Comparison of ENCODE assay signal across 22 cellular contexts in the genomic region with DNA sequence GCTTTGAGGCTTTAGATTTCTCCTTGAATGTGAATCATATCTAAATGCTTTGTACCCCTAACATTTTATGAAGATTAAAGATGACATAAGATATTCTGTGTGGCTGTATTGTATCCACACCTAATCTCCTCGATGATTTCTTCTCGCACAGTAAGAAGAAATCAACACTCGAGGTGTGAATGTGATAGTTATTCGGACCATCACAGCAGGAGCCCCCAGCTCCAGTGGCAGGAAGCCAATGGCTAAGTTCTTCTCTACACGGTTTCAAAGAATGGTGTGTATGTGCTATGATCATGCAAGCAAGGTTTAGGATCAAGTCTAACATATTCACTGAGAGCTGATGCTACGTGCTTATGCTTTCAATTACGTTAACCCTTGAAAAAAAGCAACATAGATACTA.
DNase-seq lines count a peak whose midpoint lies in the region.
"Had no signal": no experiment of that assay in that cellular context is flagged by ENCODE, and none has a peak within 500 bp of the region (broad histone marks: within the 10 kb centered on the region; RNA-seq: fewer than 3 reads in every experiment).

No MANE protein-coding gene starts in this region.

- H3K36me3 Mint-ChIP-seq in activated CD4-positive, alpha-beta T cell treated with anti-CD3 and anti-CD28 coated beads, Interleukin-2, amount 10 ng/mL, durations not matched to agents 24 days and 14 days (ENCODE audit: low read depth) = peaks cover 25% of the 10 kb centered on the region
- H3K36me3 Mint-ChIP-seq in activated CD4-positive, alpha-beta T cell treated with anti-CD3 and anti-CD28 coated beads, Interleukin-2, amount 10 ng/mL, durations not matched to agents 7 days and 5 days (ENCODE audit: low read depth) = peaks cover 33% of the 10 kb centered on the region

- intact Hi-C loops in activated CD4-positive, alpha-beta T cell treated with anti-CD3 and anti-CD28 coated beads, Interleukin-2, amount 10 ng/mL, durations not matched to agents 24 days and 14 days (cut with micrococcal nuclease) = loop anchor here (10.0 kb wide), 3 partner anchors 221 to 1491 kb away; no protein-coding TSS in a partner anchor

- H3K79me1 ChIP-seq in mesendoderm (ENCODE audit: low read length) = no peaks in the 10 kb centered on the region

- peak; percentile 24 for DNase-seq in activated CD4-positive, alpha-beta T cell treated with anti-CD3 and anti-CD28 coated beads, Interleukin-2, amount 10 ng/mL, durations not matched to agents 24 days and 14 days
- no peak for DNase-seq in activated CD4-positive, alpha-beta T cell treated with anti-CD3 and anti-CD28 coated beads, Interleukin-2, amount 10 ng/mL, durations not matched to agents 7 days and 5 days
- DNase-seq in NCI-H69 (lab: John Stamatoyannopoulos, UW) (peak; percentile 35), mesendoderm (peak; percentile 52), islet precursor cell (no peak), NCI-H187 (lab: John Stamatoyannopoulos, UW) (no peak)
- DNase-seq: 8988T; ACHN; AML-193; BE2C; Calu3; CD4-positive, alpha-beta memory T cell; COR-L47; DMS53; DMS79 treated with DMSO at 0.1 percent for 48 hours; GF-D8; GOT3; HFFc6 had no signal

- peaks cover 5% of the 10 kb centered on the region for H3K4me1 Mint-ChIP-seq in activated CD4-positive, alpha-beta T cell treated with anti-CD3 and anti-CD28 coated beads, Interleukin-2, amount 10 ng/mL, durations not matched to agents 24 days and 14 days
- peaks cover 5% of the 10 kb centered on the region for H3K4me1 Mint-ChIP-seq in activated CD4-positive, alpha-beta T cell treated with anti-CD3 and anti-CD28 coated beads, Interleukin-2, amount 10 ng/mL, durations not matched to agents 7 days and 5 days
- H3K4me1 Mint-ChIP-seq: CD14-positive monocyte had no signal

- H3K27me3 Mint-ChIP-seq in activated CD4-positive, alpha-beta T cell treated with anti-CD3 and anti-CD28 coated beads, Interleukin-2, amount 10 ng/mL, durations not matched to agents 24 days and 14 days = no peaks in the 10 kb centered on the region
- H3K27me3 Mint-ChIP-seq in activated CD4-positive, alpha-beta T cell treated with anti-CD3 and anti-CD28 coated beads, Interleukin-2, amount 10 ng/mL, durations not matched to agents 7 days and 5 days = no peaks in the 10 kb centered on the region
- H3K27me3 Mint-ChIP-seq: CD4-positive, alpha-beta memory T cell had no signal

- no CpG with 5 or more reads among the region's 7 CpGs for WGBS in mesendoderm (ENCODE audit: extremely low coverage, insufficient coverage, low lambda C conversion rate)

- no peak overlapping the region for H3K18ac ChIP-seq in mesendoderm (ENCODE audit: low read length)

- H3K9ac ChIP-seq in mesendoderm (ENCODE audit: low read length) = no peak overlapping the region
- H3K9ac ChIP-seq: BLaER1 treated with 17β-estradiol and CSF1 and Interleukin-3, amounts not matched to agents 10 nM and 100 nM had no signal

- H2AK5ac ChIP-seq in mesendoderm (ENCODE audit: low read length) = no peak overlapping the region

- peaks cover 6% of the 10 kb centered on the region for H3K4me1 ChIP-seq in mesendoderm (ENCODE audit: control insufficient read depth, low read depth, low read length)
- H3K4me1 ChIP-seq: BE2C; BLaER1 treated with 17β-estradiol and CSF1 and Interleukin-3, amounts not matched to agents 10 nM and 100 nM; HAP-1 had no signal

- no peak overlapping the region for H3K4me2 ChIP-seq in mesendoderm (ENCODE audit: low read length)
- H3K4me2 ChIP-seq: A549; BLaER1 treated with 17β-estradiol and CSF1 and Interleukin-3, amounts not matched to agents 10 nM and 100 nM had no signal

- H3K79me2 ChIP-seq in mesendoderm (ENCODE audit: control insufficient read depth, insufficient read depth, low read length) = no peaks in the 10 kb centered on the region

- H3K4ac ChIP-seq in mesendoderm (ENCODE audit: low read depth, low read length) = no peak overlapping the region

- no peak overlapping the region for H4K5ac ChIP-seq in mesendoderm (ENCODE audit: low read length)

- H3K23ac ChIP-seq in mesendoderm (ENCODE audit: low read length) = no peak overlapping the region

- no peak overlapping the region for H4K8ac ChIP-seq in mesendoderm (ENCODE audit: low read depth, low read length)

- H3K56ac ChIP-seq in mesendoderm (ENCODE audit: low read length) = no peak overlapping the region

- H3K27ac ChIP-seq in mesendoderm (ENCODE audit: low read depth, low read length) = no peak overlapping the region
- H3K27ac ChIP-seq: BLaER1 treated with 17β-estradiol and CSF1 and Interleukin-3, amounts not matched to agents 10 nM and 100 nM had no signal

- H2BK120ac ChIP-seq in mesendoderm (ENCODE audit: low read depth, low read length) = no peak overlapping the region

- H3K36me3 ChIP-seq in mesendoderm (ENCODE audit: control insufficient read depth, insufficient read depth, low read length) = no peaks in the 10 kb centered on the region
- H3K36me3 ChIP-seq: BE2C, HAP-1 had no signal

- H3K27me3 ChIP-seq in mesendoderm (ENCODE audit: insufficient read depth, low read length, poor library complexity) = no peaks in the 10 kb centered on the region
- H3K27me3 ChIP-seq: BE2C had no signal

- CTCF ChIA-PET in activated CD4-positive, alpha-beta T cell treated with anti-CD3 and anti-CD28 coated beads, Interleukin-2, amount 10 ng/mL, durations not matched to agents 7 days and 5 days (lab: Charles Lee) = interaction anchor here (0.6 kb wide), 1 partner anchor 22 kb away, joined by 5 read pairs; no protein-coding TSS in a partner anchor

- H2BK5ac ChIP-seq in mesendoderm (ENCODE audit: low read length) = no peak overlapping the region

- no peak overlapping the region for H2BK15ac ChIP-seq in mesendoderm (replicated peaks; ENCODE audit: low read depth)

- POLR2A ChIA-PET in activated CD4-positive, alpha-beta T cell treated with anti-CD3 and anti-CD28 coated beads, Interleukin-2, amount 10 ng/mL, durations not matched to agents 7 days and 5 days (lab: Charles Lee) = no interaction called here

- H3K9me3 Mint-ChIP-seq in activated CD4-positive, alpha-beta T cell treated with anti-CD3 and anti-CD28 coated beads, Interleukin-2, amount 10 ng/mL, durations not matched to agents 24 days and 14 days = peaks cover 17% of the 10 kb centered on the region
- H3K9me3 Mint-ChIP-seq in activated CD4-positive, alpha-beta T cell treated with anti-CD3 and anti-CD28 coated beads, Interleukin-2, amount 10 ng/mL, durations not matched to agents 7 days and 5 days = peaks cover 6% of the 10 kb centered on the region
- H3K9me3 Mint-ChIP-seq: CD4-positive, alpha-beta memory T cell; HFFc6 had no signal

- H3K4me3 ChIP-seq in mesendoderm (ENCODE audit: low read length) = no peak overlapping the region
- H3K4me3 ChIP-seq: A549; BLaER1 treated with 17β-estradiol and CSF1 and Interleukin-3, amounts not matched to agents 10 nM and 100 nM; HAP-1 had no signal

- no peak overlapping the region for H3K27ac Mint-ChIP-seq in activated CD4-positive, alpha-beta T cell treated with anti-CD3 and anti-CD28 coated beads, Interleukin-2, amount 10 ng/mL, durations not matched to agents 24 days and 14 days
- no peak overlapping the region for H3K27ac Mint-ChIP-seq in activated CD4-positive, alpha-beta T cell treated with anti-CD3 and anti-CD28 coated beads, Interleukin-2, amount 10 ng/mL, durations not matched to agents 7 days and 5 days
- H3K27ac Mint-ChIP-seq: HFFc6 had no signal

- H3K4me3 Mint-ChIP-seq in activated CD4-positive, alpha-beta T cell treated with anti-CD3 and anti-CD28 coated beads, Interleukin-2, amount 10 ng/mL, durations not matched to agents 24 days and 14 days = no peak overlapping the region
- H3K4me3 Mint-ChIP-seq in activated CD4-positive, alpha-beta T cell treated with anti-CD3 and anti-CD28 coated beads, Interleukin-2, amount 10 ng/mL, durations not matched to agents 7 days and 5 days = no peak overlapping the region
- H3K4me3 Mint-ChIP-seq: CD14-positive monocyte; CD4-positive, alpha-beta memory T cell; HFFc6 had no signal

Comparison
In these comparisons a context has a peak if more than half of its experiments do, and no peak if none do; other contexts are left out.
1. DNase-seq: peak in activated CD4-positive, alpha-beta T cell treated with anti-CD3 and anti-CD28 coated beads, Interleukin-2, amount 10 ng/mL, durations not matched to agents 24 days and 14 days (single experiment), NCI-H69 (single experiment) and mesendoderm (single experiment); none in activated CD4-positive, alpha-beta T cell treated with anti-CD3 and anti-CD28 coated beads, Interleukin-2, amount 10 ng/mL, durations not matched to agents 7 days and 5 days (single experiment), islet precursor cell (single experiment) and NCI-H187 (0 of 2).